In the genomic region with DNA sequence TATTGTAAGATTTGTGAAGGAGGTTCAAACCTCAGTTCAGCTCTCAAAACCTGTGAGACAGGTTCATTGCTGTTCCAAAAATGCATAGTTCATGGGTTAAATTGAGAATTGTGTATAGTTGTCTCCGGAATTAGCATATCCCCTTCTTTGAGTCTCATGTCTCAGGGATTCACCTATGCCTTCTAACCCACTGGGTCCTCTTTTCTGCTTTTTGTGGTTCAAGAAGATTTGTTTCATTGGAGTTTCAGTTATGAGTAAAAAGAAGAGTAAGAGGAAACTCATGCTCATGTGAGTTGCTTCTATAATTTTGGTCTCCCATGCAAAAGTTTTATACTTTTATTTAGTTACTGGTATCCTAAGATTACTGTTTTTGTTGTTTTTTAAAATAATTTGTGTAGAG, we compare ENCODE assay signal across 15 cellular contexts.
DNase-seq lines count a peak whose midpoint lies in the region; ATAC-seq, FAIRE-seq and TF ChIP-seq lines count a peak whose summit lies in the region.
"Had no signal": no experiment of that assay in that cellular context is flagged by ENCODE, and none has a peak within 500 bp of the region (broad histone marks: within the 10 kb centered on the region; RNA-seq: fewer than 3 reads in every experiment).

No MANE protein-coding gene starts in this region.

- FAIRE-seq in GM12892 (lab: Jason Lieb, UNC) = peak; percentile 62
- FAIRE-seq: endometrium, urothelium cell line had no signal

- intact Hi-C loops in cardiac septum (cut with DNase I) = no loop called here

- peak; percentile 73 for ATAC-seq in GM19463 (IDR thresholded peaks at IDR 0.05; ENCODE audit: unreplicated experiment)
- peak; percentile 77 for ATAC-seq in HG02840 (IDR thresholded peaks at IDR 0.05; ENCODE audit: low FRiP score, unreplicated experiment)
- peak; percentile 66 for ATAC-seq in HG03469 (IDR thresholded peaks at IDR 0.05; ENCODE audit: unreplicated experiment)

- DNase-seq in GM12892 (ENCODE audit: insufficient read length) (no peak), anterior cingulate cortex (lab: John Stamatoyannopoulos, UW) (no peak), cardiac septum (ENCODE audit: low spot score) (no peak), germinal center (ENCODE audit: low spot score) (no peak)
- no peak for DNase-seq in activated effector memory CD4-positive, alpha-beta T cell treated with anti-CD3 and anti-CD28 coated beads, Interleukin-2, amount 50 U/mL, for 16 hours
- DNase-seq: activated T-cell treated with anti-CD3 and anti-CD28 coated beads, Interleukin-2, amount 50 U/mL, for 72 hours; DND-41; NCI-H526; occipital lobe; WERI-Rb-1 had no signal

- no peak for TF ChIP-seq POLR2A in GM12892 (IDR thresholded peaks at IDR 0.05; ENCODE audit: low read depth, low read length)
